In the genomic region with DNA sequence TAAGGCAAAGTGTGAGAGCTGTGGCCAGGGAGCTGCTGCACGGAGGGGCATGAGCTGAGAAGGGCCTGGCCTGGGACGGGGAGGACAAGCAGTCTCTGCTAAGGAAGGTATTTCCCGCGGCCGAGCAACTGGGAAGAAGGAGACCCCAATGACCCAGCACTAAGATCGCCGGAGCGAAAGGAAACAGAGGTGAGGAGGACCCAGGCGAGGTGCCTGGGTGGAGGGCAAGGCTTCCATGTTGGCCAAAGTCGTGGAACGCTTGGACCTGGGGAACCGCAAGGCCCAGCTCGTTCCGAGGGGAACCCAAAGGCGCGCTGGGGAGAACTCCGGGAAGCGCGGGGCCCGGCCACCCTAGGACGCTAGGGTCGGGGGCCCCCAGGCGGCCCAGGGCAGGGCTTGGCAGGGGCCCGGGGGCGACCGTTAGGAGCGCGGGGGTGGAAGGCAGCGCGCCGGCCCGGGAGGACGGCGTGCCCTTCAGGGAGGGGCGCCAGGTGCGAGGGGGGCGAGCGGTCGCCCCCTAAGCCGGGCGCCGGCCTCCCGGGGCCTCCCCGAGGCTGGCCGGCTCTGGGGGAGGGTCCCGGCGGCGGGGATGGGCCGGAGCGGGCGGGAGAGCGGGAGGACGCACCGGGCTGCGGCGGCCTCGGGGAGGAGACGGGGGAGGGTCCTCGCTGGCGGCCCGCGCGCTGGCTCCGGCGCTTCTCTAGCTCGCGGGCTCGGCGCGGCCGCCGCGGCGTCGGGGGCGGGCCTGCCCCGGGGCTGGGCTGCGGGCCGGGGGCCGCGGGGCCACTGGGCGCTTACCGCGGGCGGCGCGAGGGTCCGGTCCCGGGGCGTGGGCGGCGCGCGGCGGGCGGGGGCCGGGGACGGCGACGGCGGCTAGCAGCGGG, we compare ENCODE assay signal across 8 cellular contexts. TPM values are rescaled to one million over a fixed set of nuclear protein-coding genes. Genes with fewer than 3 reads are reported as not detected.
DNase-seq lines count a peak whose midpoint lies in the region; ATAC-seq and TF ChIP-seq lines count a peak whose summit lies in the region.

No MANE protein-coding gene starts in this region.

- no peak overlapping the region for H2AFZ ChIP-seq in Loucy (ENCODE audit: low read length)

- H3K27me3 ChIP-seq in BJ (ENCODE audit: control insufficient read depth, insufficient read depth, low read length): no peaks in the 10 kb centered on the region; the same call in 1 of the 2 replicates
- H3K27me3 ChIP-seq in Loucy (ENCODE audit: insufficient read depth, low read length, poor library complexity, severe bottlenecking): no peaks in the 10 kb centered on the region

- peak overlapping the region; percentile 82 for H3K9ac ChIP-seq in Loucy (ENCODE audit: low read depth, low read length, poor library complexity, severe bottlenecking)

- H3K4me2 ChIP-seq in Loucy (ENCODE audit: low read depth, low read length, poor library complexity, severe bottlenecking): peak overlapping the region; percentile 92

- H3K36me3 ChIP-seq in BJ (ENCODE audit: control insufficient read depth, insufficient read depth, low read length) (peaks cover 7% of the 10 kb centered on the region), Loucy (ENCODE audit: insufficient read depth, low read length) (peaks cover under 1% of the 10 kb centered on the region; the same call in 1 of the 2 replicates), mucosa of descending colon (ENCODE audit: low read depth) (no peaks in the 10 kb centered on the region)

- CTCF ChIA-PET in BJ (lab: Yijun Ruan, JAX): interaction anchor here (0.6 to 10.3 kb wide), 15 partner anchors 11 to 224 kb away, joined by 3 to 162 read pairs (median 6); a partner anchor contains a TSS

- H3K4me1 ChIP-seq in Loucy (ENCODE audit: insufficient read depth, low read length, poor library complexity, severe bottlenecking) (peaks cover 32% of the 10 kb centered on the region), mucosa of descending colon (ENCODE audit: low read depth) (peaks cover 18% of the 10 kb centered on the region)

- DNase-seq in BJ (ENCODE audit: low read depth): no peak
- no peak for DNase-seq in coronary artery (ENCODE audit: low spot score)
- DNase-seq in mucosa of descending colon: peak in 2 of 3 donors; percentile 23 to 58
- DNase-seq in stimulated activated naive CD4-positive, alpha-beta T cell (lab: John Stamatoyannopoulos, UW): no peak
- DNase-seq in GF-D8 (lab: John Stamatoyannopoulos, UW): no peak
- no peak for DNase-seq in occipital lobe (lab: John Stamatoyannopoulos, UW)

- TF ChIP-seq CTCF in BJ (IDR thresholded peaks at IDR 0.05; ENCODE audit: insufficient read depth, low read depth, low read length): no peak
- no peak for TF ChIP-seq CTCF in Loucy (conservative IDR thresholded peaks at IDR 0.05; ENCODE audit: low read length)
- TF ChIP-seq CTCF in coronary artery (IDR thresholded peaks at IDR 0.05): no peak
- no peak for TF ChIP-seq CTCF in mucosa of descending colon (IDR thresholded peaks at IDR 0.05)

- H3K9me3 ChIP-seq in Loucy (ENCODE audit: insufficient read depth, low read depth, low read length) (no peaks in the 10 kb centered on the region), mucosa of descending colon (no peaks in the 10 kb centered on the region)

- H3K4me3 ChIP-seq in BJ (ENCODE audit: low read depth, low read length) (peak overlapping the region; percentile 74), Loucy (ENCODE audit: low read length, poor library complexity, severe bottlenecking) (peak overlapping the region; percentile 86), coronary artery (peak overlapping the region; percentile 98), mucosa of descending colon (peak overlapping the region; percentile 90)

- POLR2A ChIA-PET in BJ (lab: Charles Lee): interaction anchor here (0.7 kb wide), 1 partner anchor 18 kb away, joined by 3 read pairs; no protein-coding TSS in a partner anchor

- ATAC-seq in GM19324 (IDR thresholded peaks at IDR 0.05; ENCODE audit: low FRiP score, unreplicated experiment) (peak; percentile 25), mucosa of descending colon (peak; percentile 22)

- peaks cover 50% of the 10 kb centered on the region for H4K20me1 ChIP-seq in Loucy (ENCODE audit: insufficient read depth, low read length, poor library complexity, severe bottlenecking)

- no peaks in the 10 kb centered on the region for H3K9me2 ChIP-seq in Loucy (replicated peaks; ENCODE audit: low read depth, low read length)

- H3K79me2 ChIP-seq in Loucy (ENCODE audit: insufficient read depth, low read length): peaks cover 51% of the 10 kb centered on the region

- intact Hi-C loops in mucosa of descending colon (cut with DNase I, micrococcal nuclease): loop anchor here in 1 of 2 donors (5.0 kb wide), 1 partner anchor 221 kb away; no protein-coding TSS in a partner anchor

- peak overlapping the region; percentile 80 to 94 for H3K27ac ChIP-seq in coronary artery

- no peaks in the 10 kb centered on the region for H3F3A ChIP-seq in Loucy (ENCODE audit: low read depth)

RNA-seq across cellular contexts. Expression of a gene that starts 0.5 kb away (rescaled TPM):
- 5.7 and 7.6 TPM in 2 replicates for polyA plus RNA-seq in BJ (2011; rRNA removed)
- polyA minus RNA-seq in BJ (2011; rRNA and poly(A)+ RNA removed): 5.5 and 5.6 TPM in 2 replicates
- total RNA-seq in mucosa of descending colon (10 to 100 TPM; 34.6 to 49.8 (median 48.1) TPM), occipital lobe (15.4 TPM)

RNA-seq across cellular contexts. Expression of a gene that starts 12.4 kb away (rescaled TPM):
- 24.5 and 35.2 TPM in 2 replicates for polyA plus RNA-seq in BJ (2011; rRNA removed)
- 7.9 and 12.8 TPM in 2 replicates for polyA minus RNA-seq in BJ (2011; rRNA and poly(A)+ RNA removed)
- total RNA-seq in mucosa of descending colon: 10 to 100 TPM; 24.8 to 28.9 (median 26.8) TPM
- total RNA-seq in occipital lobe: 41.5 TPM

RNA-seq across cellular contexts. Expression of a gene that starts 20.0 kb away (rescaled TPM):
- polyA plus RNA-seq in BJ (2011; rRNA removed): 87.4 and 172 TPM in 2 replicates
- polyA minus RNA-seq in BJ (2011; rRNA and poly(A)+ RNA removed): 105 and 133 TPM in 2 replicates
- total RNA-seq in mucosa of descending colon: 100 to 1,000 TPM; 197 to 257 (median 232) TPM
- total RNA-seq in occipital lobe: 57.7 TPM

RNA-seq across cellular contexts. Expression of a gene that starts 26.7 kb away (rescaled TPM):
- not detected in 2 replicates for polyA plus RNA-seq in BJ (2011; rRNA removed)
- not detected in 2 replicates for polyA minus RNA-seq in BJ (2011; rRNA and poly(A)+ RNA removed)
- total RNA-seq in mucosa of descending colon (not detected), occipital lobe (not detected)

RNA-seq across cellular contexts. Expression of a gene that starts 37.3 kb away (rescaled TPM):
- polyA plus RNA-seq in BJ (2011; rRNA removed): not detected in 2 replicates
- polyA minus RNA-seq in BJ (2011; rRNA and poly(A)+ RNA removed): not detected in 2 replicates
- total RNA-seq in mucosa of descending colon (1 to 10 TPM in 1 of 3 donors, not detected in 2; 1.2 TPM), occipital lobe (109 TPM)

Comparison
In these comparisons a context has a peak if more than half of its experiments do, and no peak if none do; other contexts are left out.
1. DNase-seq: peak in mucosa of descending colon (2 of 3); none in BJ (single experiment), coronary artery (single experiment), stimulated activated naive CD4-positive, alpha-beta T cell (0 of 6), GF-D8 (single experiment) and occipital lobe (single experiment).
2. Peak in every context shown above with its lines, with median percentiles within 50 percentile points of each other: H3K4me3 ChIP-seq.